In the genomic region with DNA sequence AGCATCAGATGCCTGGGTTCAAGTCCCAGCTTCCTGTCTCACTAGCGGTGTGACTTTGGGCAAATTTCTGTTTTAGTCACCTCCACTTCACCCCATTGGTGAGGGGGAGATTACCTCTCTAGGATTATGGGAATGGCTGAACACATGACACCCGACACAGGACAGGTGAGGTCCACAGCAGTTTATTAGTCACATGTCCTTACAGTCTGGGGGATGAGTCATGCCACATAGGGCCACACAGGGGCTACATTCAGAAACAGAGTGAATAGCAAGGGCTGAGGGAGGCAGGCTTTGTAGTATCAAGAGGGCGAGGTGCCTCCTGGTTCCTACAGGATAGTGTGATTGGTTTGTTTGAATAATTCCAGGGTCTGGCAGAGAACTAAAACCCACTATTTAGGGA, we compare ENCODE assay signal across 16 cellular contexts.
"Had no signal": no experiment of that assay in that cellular context is flagged by ENCODE, and none has a peak within 500 bp of the region (broad histone marks: within the 10 kb centered on the region; RNA-seq: fewer than 3 reads in every experiment).

No MANE protein-coding gene starts in this region.

- H3K27ac Mint-ChIP-seq: activated naive CD8-positive, alpha-beta T cell treated with anti-CD3 and anti-CD28 coated beads, Interleukin-2, amount 50 U/mL, for 24 hours; activated T-helper 1 cell treated with anti-CD3 and anti-CD28 coated beads, Interleukin-12 subunit alpha, Interleukin-12 subunit beta, Interleukin-2, Interleukin-4 antibody, amounts not matched to agents 30 ng/mL and 10 ng/mL and 1 ng/mL, durations not matched to agents 14 hours and 24 hours and 36 hours; nephron progenitor cell; T-helper 17 cell had no signal

- H3K4me3 ChIP-seq: ascending aorta, cardiac muscle cell, left lung, skin epidermis, stomach, uterus had no signal

- H3K4me3 Mint-ChIP-seq: activated naive CD8-positive, alpha-beta T cell treated with anti-CD3 and anti-CD28 coated beads, Interleukin-2, amount 50 U/mL, for 24 hours; activated T-helper 1 cell treated with anti-CD3 and anti-CD28 coated beads, Interleukin-12 subunit alpha, Interleukin-12 subunit beta, Interleukin-2, Interleukin-4 antibody, amounts not matched to agents 30 ng/mL and 10 ng/mL and 1 ng/mL, durations not matched to agents 14 hours and 24 hours and 36 hours; nephron progenitor cell; T-helper 17 cell had no signal

- DNase-seq: activated CD4-positive, alpha-beta T cell treated with anti-CD3 and anti-CD28 coated beads, Interleukin-2, amount 50 U/mL, for 1 hour; activated CD4-positive, CD25-positive, alpha-beta regulatory T cell; activated naive CD4-positive, alpha-beta T cell treated with Interleukin-2 at 50 U/mL for 16 hours; activated naive CD8-positive, alpha-beta T cell treated with anti-CD3 and anti-CD28 coated beads, Interleukin-2, amount 50 U/mL, for 24 hours; foreskin melanocyte; head of caudate nucleus; left lung; mesendoderm; nephron progenitor cell; stomach; T-helper 17 cell had no signal

- H3K27me3 ChIP-seq: ascending aorta, uterus had no signal

- H3K4me1 Mint-ChIP-seq: activated naive CD8-positive, alpha-beta T cell treated with anti-CD3 and anti-CD28 coated beads, Interleukin-2, amount 50 U/mL, for 24 hours; T-helper 17 cell had no signal

- H3K27ac ChIP-seq: ascending aorta, cardiac muscle cell, left lung, skin epidermis, stomach, uterus had no signal

- ATAC-seq: activated naive CD8-positive, alpha-beta T cell treated with anti-CD3 and anti-CD28 coated beads, Interleukin-2, amount 50 U/mL, for 24 hours; left lung; T-helper 17 cell had no signal

- H3K9me3 Mint-ChIP-seq: activated naive CD8-positive, alpha-beta T cell treated with anti-CD3 and anti-CD28 coated beads, Interleukin-2, amount 50 U/mL, for 24 hours; activated T-helper 1 cell treated with anti-CD3 and anti-CD28 coated beads, Interleukin-12 subunit alpha, Interleukin-12 subunit beta, Interleukin-2, Interleukin-4 antibody, amounts not matched to agents 30 ng/mL and 10 ng/mL and 1 ng/mL, durations not matched to agents 14 hours and 24 hours and 36 hours had no signal

- H3K4me1 ChIP-seq: ascending aorta, left lung, stomach, uterus had no signal

- H3K9me3 ChIP-seq: ascending aorta, left lung, stomach, uterus had no signal

- H3K36me3 ChIP-seq: ascending aorta, cardiac muscle cell, left lung, stomach, uterus had no signal
